In genomic region chr13:21058361-21058760, GRCh38 we compare ENCODE assay signal across 16 cellular contexts. TPM values are rescaled to one million over a fixed set of nuclear protein-coding genes. Genes with fewer than 3 reads are reported as not detected.
DNase-seq lines count a peak whose midpoint lies in the region; ATAC-seq, FAIRE-seq and TF ChIP-seq lines count a peak whose summit lies in the region.
"Had no signal": no experiment of that assay in that cellular context is flagged by ENCODE, and none has a peak within 500 bp of the region (broad histone marks: within the 10 kb centered on the region; RNA-seq: fewer than 3 reads in every experiment).

No MANE protein-coding gene starts in this region.

- ATAC-seq in A549 (no peak), GM21786 (IDR thresholded peaks at IDR 0.05; ENCODE audit: unreplicated experiment) (no peak), heart left ventricle (no peak)
- ATAC-seq: upper lobe of right lung had no signal

- intact Hi-C loops in heart left ventricle (cut with DNase I) (loop anchor here in 4 of 10 donors (2.0 to 10.0 kb wide), 4 partner anchors 18 to 118 kb away; partner anchors contain the start of genes MRPL57 (in 2 of the 4) and SKA3 (in 2 of the 4)), tibial artery (cut with DNase I; ENCODE audit: low total_unique reads) (no loop called here)

- TF ChIP-seq CTCF in A549 (IDR thresholded peaks at IDR 0.05) (no peak), VCaP (conservative IDR thresholded peaks at IDR 0.05) (no peak), hepatocyte (IDR thresholded peaks at IDR 0.05; ENCODE audit: poor library complexity) (no peak), heart left ventricle (IDR thresholded peaks at IDR 0.05) (no peak), tibial artery (IDR thresholded peaks at IDR 0.05) (no peak)

- DNase-seq in A549 (ENCODE audit: low read depth in 1 of 2, low spot score in 1 of 2) (no peak), GM23248 (peak; percentile 47), hepatocyte (ENCODE audit: low spot score) (no peak), AG08395 (ENCODE audit: low spot score) (no peak), heart left ventricle (no peak), tibial artery (no peak)
- DNase-seq: activated CD8-positive, alpha-beta memory T cell treated with anti-CD3 and anti-CD28 coated beads for 24 hours; activated naive CD8-positive, alpha-beta T cell treated with anti-CD3 and anti-CD28 coated beads for 36 hours; C1 segment of cervical spinal cord; dorsolateral prefrontal cortex; midbrain; NCI-H1694 treated with DMSO at 0.1 percent for 48 hours; NK-92 treated with Interleukin-12 subunit alpha and Interleukin-12 subunit beta, amount 100 ng/mL, for 24 hours; upper lobe of right lung had no signal

- no peak for TF ChIP-seq EP300 in A549 (IDR thresholded peaks at IDR 0.05)

- no peaks in the 10 kb centered on the region for H3K27me3 ChIP-seq in GM23248 (replicated peaks; ENCODE audit: insufficient read depth)
- no peaks in the 10 kb centered on the region for H3K27me3 ChIP-seq in hepatocyte
- H3K27me3 ChIP-seq in heart left ventricle, result no peaks in the 10 kb centered on the region
- no peaks in the 10 kb centered on the region for H3K27me3 ChIP-seq in tibial artery
- H3K27me3 ChIP-seq: upper lobe of right lung had no signal

- CTCF ChIA-PET in A549 (lab: Yijun Ruan, JAX), result interaction anchor here (0.5 kb wide), 1 partner anchor 122 kb away, joined by 3 read pairs; no protein-coding TSS in a partner anchor

- H3K9me3 ChIP-seq in A549 (no peaks in the 10 kb centered on the region), GM23248 (ENCODE audit: low read depth) (no peaks in the 10 kb centered on the region), hepatocyte (ENCODE audit: low read depth) (no peaks in the 10 kb centered on the region), heart left ventricle (no peaks in the 10 kb centered on the region), tibial artery (no peaks in the 10 kb centered on the region)
- H3K9me3 ChIP-seq: upper lobe of right lung had no signal

- H3K79me2 ChIP-seq in GM23248 (ENCODE audit: insufficient read depth), result peaks cover 75% of the 10 kb centered on the region
- H3K79me2 ChIP-seq in hepatocyte, result peaks cover 70% of the 10 kb centered on the region

- H3F3A ChIP-seq in GM23248 (ENCODE audit: insufficient read depth), result peaks cover 55% of the 10 kb centered on the region

- H3K36me3 ChIP-seq in GM23248 (ENCODE audit: low read depth) (peaks cover 17% of the 10 kb centered on the region; the same call in 1 of the 2 replicates), hepatocyte (replicated peaks; ENCODE audit: insufficient read depth, low read depth) (no peaks in the 10 kb centered on the region), heart left ventricle (peaks cover 0 to 5% (median 0%) of the 10 kb centered on the region in 9 donors), tibial artery (peaks cover 0 to 5% (median 0%) of the 10 kb centered on the region in 3 donors)
- H3K36me3 ChIP-seq: upper lobe of right lung had no signal

- H2AFZ ChIP-seq in GM23248 (no peak overlapping the region), hepatocyte (no peak overlapping the region)

- H3K4me2 ChIP-seq in A549 (peak overlapping the region; percentile 81), GM23248 (ENCODE audit: unreplicated experiment) (peak overlapping the region; percentile 87), hepatocyte (peak overlapping the region; percentile 94)

- TF ChIP-seq RAD21 in A549 (conservative IDR thresholded peaks at IDR 0.05 in 1 of 2, IDR thresholded peaks at IDR 0.05 in 1 of 2), result no peak

- POLR2A ChIA-PET in A549 (lab: Yijun Ruan, JAX), result interaction anchor here (1.0 kb wide), 1 partner anchor 13 kb away, joined by 3 read pairs; no protein-coding TSS in a partner anchor

- H3K27ac ChIP-seq in A549 (no peak overlapping the region), GM23248 (peak overlapping the region; percentile 95), VCaP (peak overlapping the region; percentile 11; the same call in 1 of the 2 replicates), hepatocyte (no peak overlapping the region), heart left ventricle (peak overlapping the region in 2 of 12 donors; percentile 11 to 100), tibial artery (peak overlapping the region in 1 of 2 donors; percentile 7)
- H3K27ac ChIP-seq: dorsolateral prefrontal cortex, upper lobe of right lung had no signal

- 41% methylated on average over 2 of the region's 2 CpGs for WGBS in A549 (ENCODE audit: missing lambda C conversion rate)
- 5 to 15% methylated on average over 2 of the region's 2 CpGs for WGBS in GM23248 (ENCODE audit: low coverage in 1 of 2, low lambda C conversion rate in 2 of 2, missing lambda C conversion rate in 2 of 2), 2 experiments
- WGBS in hepatocyte (ENCODE audit: low lambda C conversion rate, missing lambda C conversion rate), result 33% methylated on average over 2 of the region's 2 CpGs
- 28 to 41% (median 29%) methylated on average over 2 of the region's 2 CpGs for WGBS in heart left ventricle, 4 donors

- H4K20me1 ChIP-seq in GM23248 (ENCODE audit: insufficient read depth) (peaks cover 36% of the 10 kb centered on the region), hepatocyte (ENCODE audit: insufficient read depth, poor library complexity, severe bottlenecking) (peaks cover 62% of the 10 kb centered on the region)

- H3K9me2 ChIP-seq in GM23248 (ENCODE audit: insufficient read depth) (no peaks in the 10 kb centered on the region), hepatocyte (replicated peaks; ENCODE audit: insufficient read depth) (no peaks in the 10 kb centered on the region)

- no peak overlapping the region for H3K4me3 ChIP-seq in A549
- H3K4me3 ChIP-seq in GM23248, result peak overlapping the region; percentile 83
- no peak overlapping the region for H3K4me3 ChIP-seq in hepatocyte
- no peak overlapping the region for H3K4me3 ChIP-seq in heart left ventricle
- no peak overlapping the region for H3K4me3 ChIP-seq in tibial artery
- H3K4me3 ChIP-seq: dorsolateral prefrontal cortex, upper lobe of right lung had no signal

- no peak for FAIRE-seq in A549 (lab: Jason Lieb, UNC)

- no peak for TF ChIP-seq POLR2A in A549 (IDR thresholded peaks at IDR 0.05; ENCODE audit: low read length)
- TF ChIP-seq POLR2A in heart left ventricle (IDR thresholded peaks at IDR 0.05), result no peak

- peak overlapping the region; percentile 35; the same call in 1 of the 2 replicates for H3K9ac ChIP-seq in GM23248

- in situ Hi-C loops in GM23248 (cut with MboI), result no loop called here

- H3K4me1 ChIP-seq in A549, result peaks cover 39% of the 10 kb centered on the region; the same call in 2 of the 3 replicates
- peaks cover 61% of the 10 kb centered on the region for H3K4me1 ChIP-seq in GM23248 (ENCODE audit: insufficient read depth)
- H3K4me1 ChIP-seq in hepatocyte (ENCODE audit: insufficient read depth), result peaks cover 20% of the 10 kb centered on the region
- peaks cover 0 to 76% (median 68%) of the 10 kb centered on the region in 12 donors for H3K4me1 ChIP-seq in heart left ventricle
- peaks cover 0 to 73% (median 52%) of the 10 kb centered on the region in 4 donors for H3K4me1 ChIP-seq in tibial artery

TF ChIP-seq in A549, 52 proteins besides CTCF, POLR2A, EP300 and RAD21:
- TF ChIP-seq, protein P1, sequence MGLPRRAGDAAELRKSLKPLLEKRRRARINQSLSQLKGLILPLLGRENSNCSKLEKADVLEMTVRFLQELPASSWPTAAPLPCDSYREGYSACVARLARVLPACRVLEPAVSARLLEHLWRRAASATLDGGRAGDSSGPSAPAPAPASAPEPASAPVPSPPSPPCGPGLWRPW (IDR thresholded peaks at IDR 0.05), result no peak
- TF ChIP-seq EHF (CRISPR knock-in tag; IDR thresholded peaks at IDR 0.05) (no peak), ZNF302 (CRISPR knock-in tag; IDR thresholded peaks at IDR 0.05) (no peak), SREBF2 (IDR thresholded peaks at IDR 0.05) (no peak), RCOR1 (IDR thresholded peaks at IDR 0.05; ENCODE audit: low read depth, low read length) (no peak), TP53 (CRISPR knock-in tag; IDR thresholded peaks at IDR 0.05) (no peak), ATOH8 (CRISPR knock-in tag; IDR thresholded peaks at IDR 0.05; ENCODE audit: low read depth) (no peak), MAX (IDR thresholded peaks at IDR 0.05) (no peak), NR3C1 (IDR thresholded peaks at IDR 0.05) (no peak), CHD4 (IDR thresholded peaks at IDR 0.05; ENCODE audit: borderline replicate concordance) (no peak), BHLHE40 (IDR thresholded peaks at IDR 0.05; ENCODE audit: low read depth, low read length) (no peak), RFX5 (IDR thresholded peaks at IDR 0.05) (no peak), CHD2 (IDR thresholded peaks at IDR 0.05; ENCODE audit: low read length, partially characterized antibody) (no peak), MYC (IDR thresholded peaks at IDR 0.05; ENCODE audit: borderline replicate concordance, low read length) (no peak), HOXB13 (CRISPR knock-in tag; IDR thresholded peaks at IDR 0.05; ENCODE audit: low read depth) (no peak)
TF ChIP-seq in A549: peak in this region for 0.

RNA-seq across cellular contexts. Expression of gene LATS2, which starts 3.0 kb away (rescaled TPM):
- 7.0 and 7.8 TPM in 2 replicates for polyA plus RNA-seq in A549 (2011; rRNA removed)
- 9.9 and 13.0 TPM in 2 replicates for polyA plus RNA-seq in A549 (2012; cell fraction: cytosol; rRNA removed)
- polyA plus RNA-seq in A549 (2012; cell fraction: nucleus; rRNA removed), result 10.7 and 14.1 TPM in 2 replicates
- 7.7 to 7.9 TPM (median 7.8 TPM) in 3 replicates for polyA plus RNA-seq in A549 (2017; fragmentation: RNase III; extraction: RNeasy Plus Mini Kit Qiagen cat#74134 plus additional on column Dnase treatment)
- 10.1 and 11.6 TPM in 2 replicates for polyA minus RNA-seq in A549 (2011; rRNA and poly(A)+ RNA removed)
- 23.0 and 28.5 TPM in 2 replicates for total RNA-seq in GM23248 (2014; rRNA removed; shearing (Covaris generic))
- polyA plus RNA-seq in GM23248 (2016; fragmentation: Nextera tagmentation; extraction: Ambion mirVana), result 10.6 and 11.8 TPM in 2 replicates
- 15.5 and 17.1 TPM in 2 replicates for total RNA-seq in hepatocyte
- 5.6 and 6.2 TPM in 2 replicates for polyA plus RNA-seq in hepatocyte
- total RNA-seq in heart left ventricle, result 10 to 100 TPM; 16.6 to 35.6 (median 27.1) TPM
- polyA plus RNA-seq in heart left ventricle, result 10 to 100 TPM in 1 of 2 donors, 1 to 10 TPM in 1; 7.8 to 22.9 TPM

Comparison
In these comparisons a context has a peak if more than half of its experiments do, and no peak if none do; other contexts are left out.
1. H3K27ac ChIP-seq: peak in GM23248 (single experiment) and VCaP (single experiment); none in A549 (0 of 2) and hepatocyte (single experiment).
2. Peak in every context shown above with its lines, with median percentiles within 50 percentile points of each other: H3K4me2 ChIP-seq.